Comparison of ENCODE assay signal across 10 cellular contexts in the genomic region with DNA sequence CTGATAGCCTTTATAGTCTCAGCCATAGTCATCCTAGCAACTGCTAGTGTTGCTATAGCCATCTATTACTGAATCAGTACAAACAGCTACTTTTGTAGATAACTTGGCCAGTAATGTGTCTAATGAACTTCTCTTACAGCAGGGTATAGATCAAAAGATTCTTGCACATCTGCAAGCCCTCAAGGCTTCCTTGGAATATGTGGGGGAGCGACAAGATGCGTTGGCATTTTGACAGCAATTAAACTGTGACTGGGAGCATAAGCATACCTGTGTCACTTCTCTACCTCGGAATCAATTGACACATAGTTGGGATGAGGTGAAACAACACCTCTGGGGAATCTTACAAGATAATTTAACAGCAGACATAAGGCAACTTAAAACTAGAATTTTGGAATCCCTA.
"Had no signal": no experiment of that assay in that cellular context is flagged by ENCODE, and none has a peak within 500 bp of the region (broad histone marks: within the 10 kb centered on the region; RNA-seq: fewer than 3 reads in every experiment).

No MANE protein-coding gene starts in this region.

- H3K4me3 Mint-ChIP-seq: HFFc6 had no signal

- H3K4me3 ChIP-seq: GM23248, HAP-1, K562 had no signal

- H3K9me3 ChIP-seq: HAP-1 had no signal

- H3K9ac ChIP-seq: GM23248 had no signal

- H3K36me3 ChIP-seq: HAP-1 had no signal

- H3K27ac Mint-ChIP-seq: HFFc6 had no signal

- H3K9me3 Mint-ChIP-seq: HFFc6 had no signal

- ATAC-seq: HCT116 had no signal

- H2AFZ ChIP-seq: GM23248 had no signal

- H3K27ac ChIP-seq: GM23248, HL-60 had no signal

- DNase-seq: GM23248, GOT3, H7, HFFc6, IMR-90, KG1 had no signal
